In genomic region chr19:6801397-6802086, GRCh38 we compare ENCODE assay signal across 8 cellular contexts. TPM values are rescaled to one million over a fixed set of nuclear protein-coding genes. Genes with fewer than 3 reads are reported as not detected.
DNase-seq lines count a peak whose midpoint lies in the region; ATAC-seq, FAIRE-seq and TF ChIP-seq lines count a peak whose summit lies in the region.

No MANE protein-coding gene starts in this region.

- no peak for ATAC-seq in HG02970 (IDR thresholded peaks at IDR 0.05; ENCODE audit: low FRiP score, unreplicated experiment)

- H3K36me3 ChIP-seq in CD8-positive, alpha-beta memory T cell (ENCODE audit: insufficient read depth, low read length) = peaks cover 3% of the 10 kb centered on the region
- H3K36me3 ChIP-seq in esophagus muscularis mucosa (no peaks in the 10 kb centered on the region), ovary (no peaks in the 10 kb centered on the region), thyroid gland (no peaks in the 10 kb centered on the region)

- H3K27ac ChIP-seq in CD8-positive, alpha-beta memory T cell (ENCODE audit: low read depth, low read length) = peak overlapping the region; percentile 68
- H3K27ac ChIP-seq in esophagus muscularis mucosa (replicated peaks in 1 of 4) (peak overlapping the region in 3 of 4 donors; percentile 18 to 44 (median 36)), ovary (no peak overlapping the region), thyroid gland (no peak overlapping the region)

- H3K27ac Mint-ChIP-seq in CD8-positive, alpha-beta memory T cell = peak overlapping the region; percentile 94 to 99 (median 97)

- TF ChIP-seq POLR2A in H54 (IDR thresholded peaks at IDR 0.05; ENCODE audit: low read depth, low read length) (no peak), esophagus muscularis mucosa (IDR thresholded peaks at IDR 0.05; ENCODE audit: low read depth) (no peak), ovary (IDR thresholded peaks at IDR 0.05) (no peak), thyroid gland (IDR thresholded peaks at IDR 0.05) (no peak)

- no peak for FAIRE-seq in H54 (lab: Jason Lieb, UNC)

- DNase-seq in CD8-positive, alpha-beta memory T cell = peak; percentile 71 to 91 (median 84)
- DNase-seq in H54 (ENCODE audit: insufficient read length, low spot score) (peak; percentile 51), NCI-H774 (lab: John Stamatoyannopoulos, UW) (peak; percentile 71), esophagus muscularis mucosa (ENCODE audit: extremely low spot score) (peak; percentile 93), ovary (peak in 3 of 5 donors; percentile 13 to 35 (median 17)), thyroid gland (peak; percentile 29 to 35)
- DNase-seq in activated CD8-positive, alpha-beta memory T cell treated with anti-CD3 and anti-CD28 coated beads, Interleukin-2, amount 50 U/mL, for 24 hours (ENCODE audit: extremely low read depth) = peak; percentile 62

- peaks cover 49 to 67% (median 63%) of the 10 kb centered on the region in 3 donors for H3K4me1 Mint-ChIP-seq in CD8-positive, alpha-beta memory T cell

- H3K27me3 ChIP-seq in CD8-positive, alpha-beta memory T cell (ENCODE audit: insufficient read depth, low read length, poor library complexity, severe bottlenecking) = no peaks in the 10 kb centered on the region
- H3K27me3 ChIP-seq in esophagus muscularis mucosa = peaks cover 0 to 81% (median 2%) of the 10 kb centered on the region in 4 donors
- no peaks in the 10 kb centered on the region for H3K27me3 ChIP-seq in ovary
- H3K27me3 ChIP-seq in thyroid gland = no peaks in the 10 kb centered on the region

- H3K9me3 ChIP-seq in CD8-positive, alpha-beta memory T cell (ENCODE audit: low read length) = no peaks in the 10 kb centered on the region
- H3K9me3 ChIP-seq in esophagus muscularis mucosa (no peaks in the 10 kb centered on the region), ovary (no peaks in the 10 kb centered on the region), thyroid gland (no peaks in the 10 kb centered on the region)

- intact Hi-C loops in esophagus muscularis mucosa (cut with DNase I) = no loop called here
- intact Hi-C loops in ovary (cut with DNase I) = no loop called here
- intact Hi-C loops in thyroid gland (cut with DNase I) = no loop called here

- H3K4me3 Mint-ChIP-seq in CD8-positive, alpha-beta memory T cell = peak overlapping the region; percentile 84 to 93 (median 89)

- POLR2A ChIA-PET in CD8-positive, alpha-beta memory T cell (lab: Charles Lee) = interaction anchor here (1.0 to 2.8 kb wide), 4 partner anchors 28 to 64 kb away, joined by 3 to 32 read pairs (median 8); partner anchors contain the start of genes GPR108, SH2D3A and VAV1

- CTCF ChIA-PET in CD8-positive, alpha-beta memory T cell (lab: Charles Lee) = interaction anchor here (0.6 to 5.3 kb wide), 9 partner anchors 12 to 64 kb away, joined by 3 to 22 read pairs (median 8); partner anchors contain the start of genes GPR108, SH2D3A and VAV1

- WGBS in esophagus muscularis mucosa = 16% methylated on average over 10 of the region's 21 CpGs
- WGBS in ovary, 3 donors = 7 to 9% (median 7%) methylated on average over 21 of the region's 21 CpGs
- 3 to 10% methylated on average over 14 to 18 of the region's 21 CpGs for WGBS in thyroid gland, 2 donors

- peak overlapping the region; percentile 68 for H3K4me3 ChIP-seq in CD8-positive, alpha-beta memory T cell (ENCODE audit: low read length)
- peak overlapping the region; percentile 7 to 50 (median 26) for H3K4me3 ChIP-seq in esophagus muscularis mucosa
- H3K4me3 ChIP-seq in ovary = no peak overlapping the region
- H3K4me3 ChIP-seq in thyroid gland (replicated peaks in 1 of 3) = peak overlapping the region in 1 of 3 donors; percentile 7

- H3K9me3 Mint-ChIP-seq in CD8-positive, alpha-beta memory T cell = no peaks in the 10 kb centered on the region

- peaks cover 0 to 17% (median 4%) of the 10 kb centered on the region in 3 donors for H3K36me3 Mint-ChIP-seq in CD8-positive, alpha-beta memory T cell

- H3K4me1 ChIP-seq in CD8-positive, alpha-beta memory T cell (ENCODE audit: insufficient read depth, low read length) = peaks cover 49% of the 10 kb centered on the region
- H3K4me1 ChIP-seq in esophagus muscularis mucosa (peaks cover 5 to 12% (median 11%) of the 10 kb centered on the region in 4 donors), ovary (ENCODE audit: insufficient read depth) (no peaks in the 10 kb centered on the region), thyroid gland (peaks cover 6% of the 10 kb centered on the region in 2 donors)

- TF ChIP-seq CTCF in esophagus muscularis mucosa (IDR thresholded peaks at IDR 0.05) = no peak
- no peak for TF ChIP-seq CTCF in ovary (IDR thresholded peaks at IDR 0.05)
- no peak for TF ChIP-seq CTCF in thyroid gland (IDR thresholded peaks at IDR 0.05)

- no peaks in the 10 kb centered on the region for H3K27me3 Mint-ChIP-seq in CD8-positive, alpha-beta memory T cell

- TF ChIP-seq EP300 in esophagus muscularis mucosa (IDR thresholded peaks at IDR 0.05) (no peak), ovary (IDR thresholded peaks at IDR 0.05) (no peak)

RNA-seq across cellular contexts. Expression of gene VAV1, which starts 29.0 kb away (rescaled TPM):
- 10 to 100 TPM; 51.9 to 52.9 TPM for total RNA-seq in CD8-positive, alpha-beta memory T cell
- polyA plus RNA-seq in CD8-positive, alpha-beta memory T cell = 28.4 TPM
- total RNA-seq in esophagus muscularis mucosa (1 to 10 TPM; 2.9 to 8.0 (median 4.1) TPM), ovary (1 to 10 TPM in 5 of 7 donors, under 1 TPM in 2; 0.71 to 5.0 (median 2.0) TPM), thyroid gland (1 to 10 TPM; 1.7 to 4.3 (median 2.6) TPM)
- polyA plus RNA-seq in ovary = 1 to 10 TPM; 1.1 to 3.6 TPM

RNA-seq across cellular contexts. Expression of gene SH2D3A, which starts 34.3 kb away (rescaled TPM):
- total RNA-seq in CD8-positive, alpha-beta memory T cell = 10 to 100 TPM; 21.3 TPM
- polyA plus RNA-seq in CD8-positive, alpha-beta memory T cell = 40.6 TPM
- under 1 TPM in 2 of 4 donors, not detected in 2; 0.33 to 0.34 TPM for total RNA-seq in esophagus muscularis mucosa
- total RNA-seq in ovary = 10 to 100 TPM in 1 of 7 donors, 1 to 10 TPM in 4, under 1 TPM in 2; 0.18 to 18.3 (median 1.6) TPM
- polyA plus RNA-seq in ovary = under 1 TPM in 1 of 2 donors, not detected in 1; 0.25 TPM
- total RNA-seq in thyroid gland = 10 to 100 TPM; 14.1 to 27.4 (median 20.7) TPM

Comparison
In these comparisons a context has a peak if more than half of its experiments do, and no peak if none do; other contexts are left out.
1. DNase-seq: peak in every context shown above with its lines; median percentile 93 in esophagus muscularis mucosa; 84 in CD8-positive, alpha-beta memory T cell; 71 in NCI-H774; 62 in activated CD8-positive, alpha-beta memory T cell treated with anti-CD3 and anti-CD28 coated beads, Interleukin-2, amount 50 U/mL, for 24 hours; 51 in H54; 32 in thyroid gland; 17 in ovary.
2. H3K27ac ChIP-seq: peak in CD8-positive, alpha-beta memory T cell (single experiment) and esophagus muscularis mucosa (3 of 4); none in ovary (0 of 2) and thyroid gland (0 of 3).
3. RNA of gene VAV1, which starts 29.0 kb away (total RNA-seq): 51.9 to 52.9 TPM in CD8-positive, alpha-beta memory T cell; 2.9 to 8.0 TPM in esophagus muscularis mucosa, 1.7 to 4.3 TPM in thyroid gland and 0.71 to 5.0 TPM in ovary; every median in the first group is over 4 times any median in the second.